ENCODE assay signal across 1 cellular context in the genomic region with DNA sequence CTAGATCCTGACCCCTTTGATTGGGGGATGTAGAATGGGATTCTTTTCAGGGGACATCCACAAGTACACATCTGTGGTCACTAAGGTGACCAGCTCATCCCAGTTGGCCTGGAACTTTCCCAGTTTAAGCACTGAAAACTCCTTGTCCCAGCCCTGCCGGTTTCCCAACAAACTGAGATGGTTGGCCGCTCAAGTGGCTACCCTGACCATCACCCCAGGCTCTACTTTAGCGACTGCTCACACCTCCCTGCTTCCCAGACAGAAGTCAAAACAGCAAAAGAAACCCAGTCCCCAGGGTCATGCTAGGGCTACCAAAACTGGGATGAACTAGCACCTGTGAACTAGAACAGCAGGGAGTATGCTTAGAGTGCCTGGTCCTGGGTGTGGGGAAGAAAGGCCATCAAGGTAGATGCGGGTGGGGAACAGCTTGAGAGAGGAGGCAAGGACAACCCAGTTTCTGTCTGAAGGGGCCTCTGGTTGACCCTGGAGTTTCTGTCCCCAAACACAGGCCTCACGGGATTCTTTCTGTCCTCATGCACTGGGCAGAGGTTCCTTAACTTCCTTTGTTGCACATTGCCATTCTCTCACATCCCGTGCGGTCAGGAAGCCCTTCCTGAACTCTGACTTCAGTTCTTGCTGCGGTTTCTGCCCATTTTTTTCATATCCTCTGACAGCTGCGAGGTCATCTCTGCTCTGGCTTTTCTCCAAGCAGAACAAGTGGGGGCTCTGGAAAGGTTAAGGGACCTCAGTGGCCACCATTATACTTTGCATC.
A peak's percentile ranks its signal among the peaks of the same experiment; 100 is the strongest.
TF ChIP-seq lines count a peak whose summit lies in the region.

No MANE protein-coding gene starts in this region.

TF ChIP-seq in endothelial cell of umbilical vein, 7 proteins besides CTCF, POLR2A, EP300 and RAD21:
- TF ChIP-seq MYC (IDR thresholded peaks at IDR 0.05; ENCODE audit: low read depth, low read length): peak; percentile 43
- TF ChIP-seq FOS (IDR thresholded peaks at IDR 0.05; ENCODE audit: borderline replicate concordance, insufficient read depth, low read length): no peak
- peak; percentile 95 for TF ChIP-seq POLR2AphosphoS5 (IDR thresholded peaks at IDR 0.05; ENCODE audit: insufficient read depth, low read depth, low read length)
- TF ChIP-seq, protein P1, sequence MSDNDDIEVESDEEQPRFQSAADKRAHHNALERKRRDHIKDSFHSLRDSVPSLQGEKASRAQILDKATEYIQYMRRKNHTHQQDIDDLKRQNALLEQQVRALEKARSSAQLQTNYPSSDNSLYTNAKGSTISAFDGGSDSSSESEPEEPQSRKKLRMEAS (IDR thresholded peaks at IDR 0.05; ENCODE audit: insufficient read depth, insufficient read length): no peak
- TF ChIP-seq EZH2 (IDR thresholded peaks at IDR 0.05; ENCODE audit: borderline replicate concordance, low read depth, low read length, severe bottlenecking): no peak
- TF ChIP-seq GATA2 (IDR thresholded peaks at IDR 0.05; ENCODE audit: insufficient read depth, insufficient read length, low read depth, low read length): peak; percentile 59
- peak; percentile 45 for TF ChIP-seq JUN (IDR thresholded peaks at IDR 0.05; ENCODE audit: borderline replicate concordance, insufficient read depth, insufficient read length, low read depth)
